Comparison of ENCODE assay signal across 19 cellular contexts in the genomic region with DNA sequence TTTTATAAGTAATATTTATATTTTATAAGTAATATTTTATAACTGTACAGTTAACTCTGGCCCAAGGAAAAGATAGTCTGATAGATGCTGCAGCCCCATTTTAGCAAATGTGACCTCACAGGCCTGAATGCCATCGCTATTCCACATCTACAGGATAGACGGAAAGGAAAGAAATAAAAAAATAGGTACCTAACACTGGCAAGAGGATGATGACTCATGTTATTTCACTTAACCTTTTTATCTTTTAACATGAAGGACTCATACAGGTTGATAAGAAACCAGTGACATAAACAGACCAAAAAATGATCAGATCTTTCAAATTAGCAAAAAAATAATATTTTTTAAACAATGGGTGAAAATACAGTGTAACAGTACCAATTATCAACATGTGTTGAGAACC. TPM values are rescaled to one million over a fixed set of nuclear protein-coding genes. Genes with fewer than 3 reads are reported as not detected.
A peak's percentile ranks its signal among the peaks of the same experiment; 100 is the strongest.
DNase-seq lines count a peak whose midpoint lies in the region; ATAC-seq, FAIRE-seq and TF ChIP-seq lines count a peak whose summit lies in the region.
"Had no signal": no experiment of that assay in that cellular context is flagged by ENCODE, and none has a peak within 500 bp of the region (broad histone marks: within the 10 kb centered on the region; RNA-seq: fewer than 3 reads in every experiment).

No MANE protein-coding gene starts in this region.

- DNase-seq in SK-N-SH (no peak), T-helper 17 cell (no peak), endothelial cell of umbilical vein (ENCODE audit: low read depth, low spot score) (no peak), H7 (no peak), CD14-positive monocyte (ENCODE audit: low spot score) (no peak)
- no peak for DNase-seq in CD4-positive, alpha-beta T cell
- DNase-seq: body of pancreas; CD8-positive, alpha-beta T cell; effector CD4-positive, alpha-beta T cell; MM.1S; NCI-H2081; nephron progenitor cell; retina; stimulated activated CD4-positive, alpha-beta T cell treated with anti-CD3 and anti-CD28 coated beads, Interleukin-2, amount 100 ng/mL, for 24 hours; stimulated activated CD8-positive, alpha-beta memory T cell treated with anti-CD3 and anti-CD28 coated beads, Interleukin-4, amount 100 ng/mL, for 48 hours had no signal

- peaks cover 27% of the 10 kb centered on the region for H3K36me3 Mint-ChIP-seq in CD4-positive, alpha-beta T cell (ENCODE audit: low read depth)
- H3K36me3 Mint-ChIP-seq in T-helper 17 cell (ENCODE audit: low read depth) = no peaks in the 10 kb centered on the region
- peaks cover 0 to 6% of the 10 kb centered on the region in 2 donors for H3K36me3 Mint-ChIP-seq in CD14-positive monocyte

- H3K4me3 ChIP-seq in SK-N-SH (ENCODE audit: low read depth in 2 of 2, low read length in 1 of 2) (peak overlapping the region in 1 of 2 experiments; percentile 46; a peak in 3 of 4 replicates), endothelial cell of umbilical vein (replicated peaks in 1 of 3; ENCODE audit: insufficient read depth in 1 of 3, low read depth in 1 of 3, low read length in 3 of 3) (peak overlapping the region in 1 of 3 experiments; percentile 55), H7 (ENCODE audit: insufficient read depth, low read depth, low read length) (no peak overlapping the region)
- H3K4me3 ChIP-seq: body of pancreas had no signal

- WGBS in SK-N-SH (ENCODE audit: low lambda C conversion rate) = 32% methylated on average over 2 of the region's 2 CpGs

- H3K27me3 Mint-ChIP-seq in CD4-positive, alpha-beta T cell = no peaks in the 10 kb centered on the region
- H3K27me3 Mint-ChIP-seq in T-helper 17 cell (no peaks in the 10 kb centered on the region), CD14-positive monocyte (ENCODE audit: low read depth in 3 of 3) (peaks cover 0 to 2% (median 0%) of the 10 kb centered on the region in 3 donors)

- CTCF ChIA-PET in SK-N-SH (lab: Yijun Ruan, JAX) = no interaction called here
- CTCF ChIA-PET in CD4-positive, alpha-beta T cell (lab: Charles Lee) = no interaction called here
- CTCF ChIA-PET in endothelial cell of umbilical vein (lab: Charles Lee) = no interaction called here

- peak; percentile 37 for FAIRE-seq in endothelial cell of umbilical vein (lab: Jason Lieb, UNC)
- FAIRE-seq: HTR-8/SVneo had no signal

- H3K9me1 ChIP-seq in endothelial cell of umbilical vein (replicated peaks; ENCODE audit: control insufficient read depth, extremely low read depth, insufficient read depth, low read length) = no peaks in the 10 kb centered on the region

- no peak for TF ChIP-seq POLR2A in endothelial cell of umbilical vein (IDR thresholded peaks at IDR 0.05; ENCODE audit: low read depth, low read length)

- no peaks in the 10 kb centered on the region for H3K9me3 Mint-ChIP-seq in CD4-positive, alpha-beta T cell
- H3K9me3 Mint-ChIP-seq in CD14-positive monocyte = peaks cover 0 to 1% (median 0%) of the 10 kb centered on the region in 7 donors
- H3K9me3 Mint-ChIP-seq: CD8-positive, alpha-beta T cell; nephron progenitor cell had no signal

- TF ChIP-seq RAD21 in SK-N-SH (IDR thresholded peaks at IDR 0.05; ENCODE audit: low read length) = no peak

- intact Hi-C loops in CD4-positive, alpha-beta T cell (cut with DNase I, micrococcal nuclease) = loop anchor here in 1 of 2 experiments (10.0 kb wide), 1 partner anchor 382 kb away; a partner anchor contains a TSS
- intact Hi-C loops in endothelial cell of umbilical vein (cut with micrococcal nuclease) = no loop called here
- intact Hi-C loops in CD14-positive monocyte (cut with micrococcal nuclease) = loop anchor here (10.0 kb wide), 4 partner anchors 62 to 468 kb away; a partner anchor contains a TSS

- H3K9me3 ChIP-seq in SK-N-SH = no peaks in the 10 kb centered on the region
- no peaks in the 10 kb centered on the region for H3K9me3 ChIP-seq in CD4-positive, alpha-beta T cell (ENCODE audit: control insufficient read depth, low read length)
- H3K9me3 ChIP-seq in T-helper 17 cell (ENCODE audit: control insufficient read depth, low read length, poor library complexity, severe bottlenecking) = no peaks in the 10 kb centered on the region
- H3K9me3 ChIP-seq in endothelial cell of umbilical vein (replicated peaks; ENCODE audit: control insufficient read depth, insufficient read depth, low read length) = no peaks in the 10 kb centered on the region
- H3K9me3 ChIP-seq: body of pancreas had no signal

- no peaks in the 10 kb centered on the region for H4K20me1 ChIP-seq in SK-N-SH (ENCODE audit: insufficient read depth)
- no peaks in the 10 kb centered on the region for H4K20me1 ChIP-seq in endothelial cell of umbilical vein (replicated peaks; ENCODE audit: control insufficient read depth, extremely low read depth, insufficient read depth, low read length)

- peaks cover 11 to 24% of the 10 kb centered on the region in 2 experiments for H3K36me3 ChIP-seq in SK-N-SH (replicated peaks in 1 of 2; ENCODE audit: control insufficient read depth in 1 of 2, insufficient read depth in 2 of 2, low read length in 1 of 2)
- peaks cover 0 to 11% of the 10 kb centered on the region in 2 experiments for H3K36me3 ChIP-seq in endothelial cell of umbilical vein (ENCODE audit: control insufficient read depth in 2 of 2, extremely low read depth in 1 of 2, insufficient read depth in 2 of 2, low read length in 2 of 2)
- no peaks in the 10 kb centered on the region for H3K36me3 ChIP-seq in H7 (replicated peaks; ENCODE audit: control insufficient read depth, insufficient read depth, low read length)

- peaks cover 90% of the 10 kb centered on the region for H3K79me2 ChIP-seq in SK-N-SH (ENCODE audit: insufficient read depth)
- H3K79me2 ChIP-seq in endothelial cell of umbilical vein (ENCODE audit: control insufficient read depth, insufficient read depth, low read length) = peaks cover 67% of the 10 kb centered on the region

- peaks cover 34% of the 10 kb centered on the region for H3F3A ChIP-seq in SK-N-SH (replicated peaks; ENCODE audit: insufficient read depth)

- no peak overlapping the region; the same call in 1 of the 2 replicates for H2AFZ ChIP-seq in SK-N-SH (ENCODE audit: low read depth)
- H2AFZ ChIP-seq in endothelial cell of umbilical vein (ENCODE audit: low read depth, low read length) = no peak overlapping the region

- POLR2A ChIA-PET in SK-N-SH (lab: Yijun Ruan, JAX) = no interaction called here
- POLR2A ChIA-PET in CD4-positive, alpha-beta T cell (lab: Charles Lee) = no interaction called here
- POLR2A ChIA-PET in endothelial cell of umbilical vein (lab: Charles Lee) = no interaction called here

- H3K4me2 ChIP-seq in SK-N-SH (peak overlapping the region; percentile 40), endothelial cell of umbilical vein (ENCODE audit: insufficient read depth, low read length) (peak overlapping the region; percentile 97)

- ATAC-seq in SK-N-SH treated with all-trans-retinoic acid at 6 μM for 48 hours (no peak), T-helper 17 cell (no peak), HG03521 (IDR thresholded peaks at IDR 0.05; ENCODE audit: unreplicated experiment) (no peak)
- no peak for ATAC-seq in CD4-positive, alpha-beta T cell (ENCODE audit: poor library complexity)
- ATAC-seq: body of pancreas; CD8-positive, alpha-beta T cell had no signal

- no peaks in the 10 kb centered on the region for H3K27me3 ChIP-seq in SK-N-SH (ENCODE audit: insufficient read depth)
- H3K27me3 ChIP-seq in CD4-positive, alpha-beta T cell (ENCODE audit: control insufficient read depth, insufficient read depth, low read length) = no peaks in the 10 kb centered on the region
- H3K27me3 ChIP-seq in endothelial cell of umbilical vein (ENCODE audit: control insufficient read depth in 2 of 2, insufficient read depth in 2 of 2, low read length in 2 of 2) = no peaks in the 10 kb centered on the region
- H3K27me3 ChIP-seq in H7 (ENCODE audit: control insufficient read depth, insufficient read depth, low read length) = no peaks in the 10 kb centered on the region
- H3K27me3 ChIP-seq: body of pancreas had no signal

- no peak for TF ChIP-seq EP300 in SK-N-SH (IDR thresholded peaks at IDR 0.05; ENCODE audit: borderline replicate concordance in 1 of 2, low read depth in 1 of 2, low read length in 1 of 2)

- BruUV-seq in endothelial cell of umbilical vein (replicated peaks; lab: Mats Ljungman, UMichigan) = no TSS peak

- peaks cover 6 to 7% of the 10 kb centered on the region in 2 experiments for H3K4me1 ChIP-seq in SK-N-SH (ENCODE audit: control insufficient read depth in 1 of 2, insufficient read depth in 2 of 2, low read depth in 1 of 2, low read length in 1 of 2)
- peaks cover 59% of the 10 kb centered on the region for H3K4me1 ChIP-seq in endothelial cell of umbilical vein (ENCODE audit: control insufficient read depth, extremely low read depth, insufficient read depth, low read length)

- H3K27ac ChIP-seq in SK-N-SH (ENCODE audit: low read depth in 2 of 2, low read length in 1 of 2) = peak overlapping the region in 1 of 2 experiments; percentile 75; a peak in 2 of 4 replicates
- H3K27ac ChIP-seq in CD4-positive, alpha-beta T cell (ENCODE audit: low read depth, low read length) = no peak overlapping the region
- H3K27ac ChIP-seq in endothelial cell of umbilical vein (ENCODE audit: insufficient read depth, low read depth, low read length) = peak overlapping the region; percentile 81
- H3K27ac ChIP-seq: 22Rv1, body of pancreas had no signal

- dilution Hi-C loops in endothelial cell of umbilical vein (cut with MboI; ENCODE audit: extremely low pct_ligation_motif_present, low sequenced_read_pairs) = no loop called here

- H3K9me2 ChIP-seq in SK-N-SH = no peaks in the 10 kb centered on the region

- peak overlapping the region; percentile 79 for H3K4me3 Mint-ChIP-seq in CD4-positive, alpha-beta T cell
- H3K4me3 Mint-ChIP-seq in T-helper 17 cell = peak overlapping the region; percentile 71
- H3K4me3 Mint-ChIP-seq in CD14-positive monocyte = no peak overlapping the region
- H3K4me3 Mint-ChIP-seq: CD8-positive, alpha-beta T cell; nephron progenitor cell had no signal

- peaks cover 62% of the 10 kb centered on the region for H3K4me1 Mint-ChIP-seq in CD4-positive, alpha-beta T cell (ENCODE audit: low read depth)
- H3K4me1 Mint-ChIP-seq in T-helper 17 cell (peaks cover 43% of the 10 kb centered on the region), CD14-positive monocyte (peaks cover 31% of the 10 kb centered on the region)

- H3K27ac Mint-ChIP-seq in CD4-positive, alpha-beta T cell = peak overlapping the region; percentile 22
- H3K27ac Mint-ChIP-seq in T-helper 17 cell (peak overlapping the region; percentile 98), CD14-positive monocyte (no peak overlapping the region)
- H3K27ac Mint-ChIP-seq: nephron progenitor cell had no signal

- TF ChIP-seq CTCF in SK-N-SH (IDR thresholded peaks at IDR 0.05) = no peak
- no peak for TF ChIP-seq CTCF in CD4-positive, alpha-beta T cell (IDR thresholded peaks at IDR 0.05)
- no peak for TF ChIP-seq CTCF in endothelial cell of umbilical vein (IDR thresholded peaks at IDR 0.05; ENCODE audit: extremely low read depth in 1 of 2, insufficient read depth in 1 of 2, low read depth in 1 of 2, low read length in 2 of 2)
- no peak for TF ChIP-seq CTCF in CD14-positive monocyte (IDR thresholded peaks at IDR 0.05)

- H3K9ac ChIP-seq in SK-N-SH (peak overlapping the region; percentile 19; the same call in 1 of the 2 replicates), endothelial cell of umbilical vein (replicated peaks; ENCODE audit: extremely low read depth, insufficient read depth, low read length) (peak overlapping the region; percentile 60)

RNA-seq across cellular contexts. Expression of a gene that starts 2.7 kb away (rescaled TPM):
- polyA plus RNA-seq in SK-N-SH (2012; rRNA removed) = 25.8 and 30.9 TPM in 2 replicates
- polyA plus RNA-seq in SK-N-SH (2012; cell fraction: cytosol; rRNA removed) = 28.2 and 30.3 TPM in 2 replicates
- 24.6 and 47.3 TPM in 2 replicates for polyA plus RNA-seq in SK-N-SH (2012; cell fraction: nucleus; rRNA removed)
- total RNA-seq in CD4-positive, alpha-beta T cell = 1 to 10 TPM; 5.3 to 6.3 TPM
- 1 to 10 TPM; 4.7 to 6.7 TPM for total RNA-seq in T-helper 17 cell
- total RNA-seq in endothelial cell of umbilical vein = 26.8 and 29.7 TPM in 2 replicates
- 25.4 and 27.9 TPM in 2 replicates for polyA plus RNA-seq in endothelial cell of umbilical vein
- polyA plus RNA-seq in endothelial cell of umbilical vein (2011; cell fraction: cytosol; rRNA removed) = 18.5 and 23.3 TPM in 2 replicates
- 57.7 and 59.7 TPM in 2 replicates for polyA plus RNA-seq in endothelial cell of umbilical vein (2011; cell fraction: nucleus; rRNA removed)
- polyA plus RNA-seq in endothelial cell of umbilical vein (2012) = 12.3 and 21.6 TPM in 2 replicates
- 31.0 and 42.3 TPM in 2 replicates for polyA minus RNA-seq in endothelial cell of umbilical vein
- polyA minus RNA-seq in endothelial cell of umbilical vein (2011; cell fraction: cytosol; rRNA and poly(A)+ RNA removed) = not detected
- 42.1 and 42.3 TPM in 2 replicates for polyA minus RNA-seq in endothelial cell of umbilical vein (2011; cell fraction: nucleus; rRNA and poly(A)+ RNA removed)
- 0.26 TPM in 1 of 2 replicates, not detected in the other for total RNA-seq in H7 (2014; rRNA removed; shearing (Covaris generic))
- polyA plus RNA-seq in CD14-positive monocyte = under 1 TPM in 1 of 2 donors, not detected in 1; 0.84 TPM

RNA-seq across cellular contexts. Expression of a gene that starts 15.3 kb away (rescaled TPM):
- polyA plus RNA-seq in SK-N-SH (2012; rRNA removed) = 11.4 and 13.1 TPM in 2 replicates
- 19.4 and 23.2 TPM in 2 replicates for polyA plus RNA-seq in SK-N-SH (2012; cell fraction: cytosol; rRNA removed)
- 3.1 and 5.8 TPM in 2 replicates for polyA plus RNA-seq in SK-N-SH (2012; cell fraction: nucleus; rRNA removed)
- 10 to 100 TPM; 13.8 to 15.6 TPM for total RNA-seq in CD4-positive, alpha-beta T cell
- 10 to 100 TPM; 17.4 to 23.5 TPM for total RNA-seq in T-helper 17 cell
- total RNA-seq in endothelial cell of umbilical vein = 20.3 and 21.2 TPM in 2 replicates
- 3.3 and 3.8 TPM in 2 replicates for polyA plus RNA-seq in endothelial cell of umbilical vein
- 10.0 and 10.1 TPM in 2 replicates for polyA plus RNA-seq in endothelial cell of umbilical vein (2011; cell fraction: cytosol; rRNA removed)
- polyA plus RNA-seq in endothelial cell of umbilical vein (2011; cell fraction: nucleus; rRNA removed) = 4.6 TPM in 2 replicates
- 12.5 and 14.7 TPM in 2 replicates for polyA plus RNA-seq in endothelial cell of umbilical vein (2012)
- polyA minus RNA-seq in endothelial cell of umbilical vein = 1.00 and 3.7 TPM in 2 replicates
- 2.6 TPM for polyA minus RNA-seq in endothelial cell of umbilical vein (2011; cell fraction: cytosol; rRNA and poly(A)+ RNA removed)
- polyA minus RNA-seq in endothelial cell of umbilical vein (2011; cell fraction: nucleus; rRNA and poly(A)+ RNA removed) = 1.8 and 2.0 TPM in 2 replicates
- 28.2 and 32.3 TPM in 2 replicates for total RNA-seq in H7 (2014; rRNA removed; shearing (Covaris generic))
- 10 to 100 TPM; 14.8 to 19.7 TPM for polyA plus RNA-seq in CD14-positive monocyte

RNA-seq across cellular contexts. Expression of a gene that starts 57.3 kb away (rescaled TPM):
- 11.1 and 19.4 TPM in 2 replicates for polyA plus RNA-seq in SK-N-SH (2012; rRNA removed)
- polyA plus RNA-seq in SK-N-SH (2012; cell fraction: cytosol; rRNA removed) = 12.8 and 15.3 TPM in 2 replicates
- 8.5 and 17.6 TPM in 2 replicates for polyA plus RNA-seq in SK-N-SH (2012; cell fraction: nucleus; rRNA removed)
- total RNA-seq in CD4-positive, alpha-beta T cell = under 1 TPM; 0.11 to 0.17 TPM
- 1 to 10 TPM in 1 of 2 donors, under 1 TPM in 1; 0.50 to 1.1 TPM for total RNA-seq in T-helper 17 cell
- total RNA-seq in endothelial cell of umbilical vein = 9.5 and 9.7 TPM in 2 replicates
- polyA plus RNA-seq in endothelial cell of umbilical vein = 7.9 and 9.6 TPM in 2 replicates
- polyA plus RNA-seq in endothelial cell of umbilical vein (2011; cell fraction: cytosol; rRNA removed) = 8.5 and 10.0 TPM in 2 replicates
- polyA plus RNA-seq in endothelial cell of umbilical vein (2011; cell fraction: nucleus; rRNA removed) = 8.6 and 9.5 TPM in 2 replicates
- 10.7 and 14.4 TPM in 2 replicates for polyA plus RNA-seq in endothelial cell of umbilical vein (2012)
- polyA minus RNA-seq in endothelial cell of umbilical vein = 15.5 and 22.7 TPM in 2 replicates
- not detected for polyA minus RNA-seq in endothelial cell of umbilical vein (2011; cell fraction: cytosol; rRNA and poly(A)+ RNA removed)
- 10.7 and 16.8 TPM in 2 replicates for polyA minus RNA-seq in endothelial cell of umbilical vein (2011; cell fraction: nucleus; rRNA and poly(A)+ RNA removed)
- not detected in 2 replicates for total RNA-seq in H7 (2014; rRNA removed; shearing (Covaris generic))
- under 1 TPM; 0.16 to 0.41 TPM for polyA plus RNA-seq in CD14-positive monocyte
- total RNA-seq: CD8-positive, alpha-beta T cell had no signal

Comparison
In these comparisons a context has a peak if more than half of its experiments do, and no peak if none do; other contexts are left out.
1. H3K27ac Mint-ChIP-seq: peak in CD4-positive, alpha-beta T cell (single experiment) and T-helper 17 cell (single experiment); none in CD14-positive monocyte (0 of 7).
2. H3K4me3 Mint-ChIP-seq: peak in CD4-positive, alpha-beta T cell (single experiment) and T-helper 17 cell (single experiment); none in CD14-positive monocyte (0 of 2).